32 cellular contexts compared by ENCODE assay signal in genomic region chr3:188071636-188072035, GRCh38.
"Had no signal": no experiment of that assay in that cellular context is flagged by ENCODE, and none has a peak within 500 bp of the region (broad histone marks: within the 10 kb centered on the region; RNA-seq: fewer than 3 reads in every experiment).

No MANE protein-coding gene starts in this region.

- H3K4me2 ChIP-seq: PC-9 had no signal

- H3K4me1 ChIP-seq: ascending aorta had no signal

- H3K4me1 Mint-ChIP-seq: activated CD4-positive, alpha-beta T cell treated with anti-CD3 and anti-CD28 coated beads, Interleukin-2, amount 10 ng/mL, durations not matched to agents 24 days and 14 days; activated naive CD4-positive, alpha-beta T cell treated with anti-CD3 and anti-CD28 coated beads, Interleukin-2, amount 50 U/mL, for 24 hours; activated T-helper 17 cell treated with anti-CD3 and anti-CD28 coated beads, Interleukin-2, amount 50 U/mL, for 72 hours; central memory CD8-positive, alpha-beta T cell had no signal

- H3K9me3 Mint-ChIP-seq: activated CD8-positive, alpha-beta T cell treated with anti-CD3 and anti-CD28 coated beads for 36 hours; activated naive CD4-positive, alpha-beta T cell treated with anti-CD3 and anti-CD28 coated beads, Interleukin-2, amount 50 U/mL, for 24 hours; activated naive CD8-positive, alpha-beta T cell treated with anti-CD3 and anti-CD28 coated beads, Interleukin-2, amount 10 ng/mL, durations not matched to agents 7 days and 5 days; activated T-cell treated with anti-CD3 and anti-CD28 coated beads, Interleukin-2, amount 50 U/mL, for 72 hours; activated T-helper 17 cell treated with anti-CD3 and anti-CD28 coated beads, Interleukin-2, amount 50 U/mL, for 72 hours; central memory CD8-positive, alpha-beta T cell; T-helper 1 cell treated with Interleukin-12 subunit alpha and Interleukin-12 subunit beta and Interleukin-4 antibody, amounts not matched to agents 30 μg/mL and 1 μg/mL, for 36 hours; T-helper 2 cell treated with Interferon-gamma antibody and Interleukin-4, amounts not matched to agents 5 μg/mL and 100 μg/mL, for 36 hours had no signal

- DNase-seq: activated CD4-positive, alpha-beta T cell treated with anti-CD3 and anti-CD28 coated beads, Interleukin-2, amount 10 ng/mL, durations not matched to agents 24 days and 14 days; activated CD4-positive, alpha-beta T cell treated with anti-CD3 and anti-CD28 coated beads, Interleukin-2, amount 50 U/mL, for 4 hours; activated CD8-positive, alpha-beta T cell treated with anti-CD3 and anti-CD28 coated beads for 36 hours; activated gamma-delta T cell; activated naive CD4-positive, alpha-beta T cell treated with Interleukin-2 at 50 U/mL for 16 hours; activated naive CD8-positive, alpha-beta T cell treated with anti-CD3 and anti-CD28 coated beads, Interleukin-2, amount 10 ng/mL, durations not matched to agents 7 days and 5 days; activated T-cell treated with anti-CD3 and anti-CD28 coated beads, Interleukin-2, amount 50 U/mL, for 1 hour; activated T-cell treated with anti-CD3 and anti-CD28 coated beads, Interleukin-2, amount 50 U/mL, for 72 hours; amygdala; Kasumi-1; MM.1S; NCI-H1092 treated with DMSO at 0.1 percent for 48 hours; NCI-H1417; NCI-H146; NCI-H187; NCI-H2029 treated with DMSO at 0.1 percent for 48 hours; NCI-H2107; NCI-H2171; NCI-H510A; NCI-H526; NCI-H748 treated with DMSO at 0.1 percent for 48 hours; PC-9; SIG-M5 had no signal

- H2AFZ ChIP-seq: PC-9 had no signal

- H3K27me3 Mint-ChIP-seq: activated CD8-positive, alpha-beta T cell treated with anti-CD3 and anti-CD28 coated beads for 36 hours; activated naive CD4-positive, alpha-beta T cell treated with anti-CD3 and anti-CD28 coated beads, Interleukin-2, amount 50 U/mL, for 24 hours; activated naive CD8-positive, alpha-beta T cell treated with anti-CD3 and anti-CD28 coated beads, Interleukin-2, amount 10 ng/mL, durations not matched to agents 7 days and 5 days; activated T-helper 17 cell treated with anti-CD3 and anti-CD28 coated beads, Interleukin-2, amount 50 U/mL, for 72 hours; central memory CD8-positive, alpha-beta T cell had no signal

- H3K36me3 Mint-ChIP-seq: activated naive CD4-positive, alpha-beta T cell treated with anti-CD3 and anti-CD28 coated beads, Interleukin-2, amount 50 U/mL, for 24 hours; activated naive CD8-positive, alpha-beta T cell treated with anti-CD3 and anti-CD28 coated beads, Interleukin-2, amount 10 ng/mL, durations not matched to agents 7 days and 5 days had no signal

- H3K9me3 ChIP-seq: ascending aorta had no signal

- ATAC-seq: activated CD8-positive, alpha-beta T cell treated with anti-CD3 and anti-CD28 coated beads for 36 hours; activated T-cell treated with anti-CD3 and anti-CD28 coated beads, Interleukin-2, amount 50 U/mL, for 72 hours; activated T-helper 17 cell treated with anti-CD3 and anti-CD28 coated beads, Interleukin-2, amount 50 U/mL, for 72 hours; Right ventricle myocardium inferior had no signal

- H3K27ac ChIP-seq: ascending aorta, cardiac muscle cell, PC-9, RWPE1 had no signal

- H3K4me3 Mint-ChIP-seq: activated CD4-positive, alpha-beta T cell treated with anti-CD3 and anti-CD28 coated beads, Interleukin-2, amount 10 ng/mL, durations not matched to agents 24 days and 14 days; activated CD8-positive, alpha-beta T cell treated with anti-CD3 and anti-CD28 coated beads for 36 hours; activated naive CD4-positive, alpha-beta T cell treated with anti-CD3 and anti-CD28 coated beads, Interleukin-2, amount 50 U/mL, for 24 hours; activated naive CD8-positive, alpha-beta T cell treated with anti-CD3 and anti-CD28 coated beads, Interleukin-2, amount 10 ng/mL, durations not matched to agents 7 days and 5 days; activated T-cell treated with anti-CD3 and anti-CD28 coated beads, Interleukin-2, amount 50 U/mL, for 72 hours; activated T-helper 17 cell treated with anti-CD3 and anti-CD28 coated beads, Interleukin-2, amount 50 U/mL, for 72 hours; central memory CD8-positive, alpha-beta T cell; T-helper 1 cell treated with Interleukin-12 subunit alpha and Interleukin-12 subunit beta and Interleukin-4 antibody, amounts not matched to agents 30 μg/mL and 1 μg/mL, for 36 hours; T-helper 2 cell treated with Interferon-gamma antibody and Interleukin-4, amounts not matched to agents 5 μg/mL and 100 μg/mL, for 36 hours had no signal

- H3K27me3 ChIP-seq: ascending aorta had no signal

- H3K27ac Mint-ChIP-seq: activated CD4-positive, alpha-beta T cell treated with anti-CD3 and anti-CD28 coated beads, Interleukin-2, amount 10 ng/mL, durations not matched to agents 24 days and 14 days; activated CD8-positive, alpha-beta T cell treated with anti-CD3 and anti-CD28 coated beads for 36 hours; activated naive CD4-positive, alpha-beta T cell treated with anti-CD3 and anti-CD28 coated beads, Interleukin-2, amount 50 U/mL, for 24 hours; activated naive CD8-positive, alpha-beta T cell treated with anti-CD3 and anti-CD28 coated beads, Interleukin-2, amount 10 ng/mL, durations not matched to agents 7 days and 5 days; activated T-cell treated with anti-CD3 and anti-CD28 coated beads, Interleukin-2, amount 50 U/mL, for 72 hours; activated T-helper 17 cell treated with anti-CD3 and anti-CD28 coated beads, Interleukin-2, amount 50 U/mL, for 72 hours; T-helper 1 cell treated with Interleukin-12 subunit alpha and Interleukin-12 subunit beta and Interleukin-4 antibody, amounts not matched to agents 30 μg/mL and 1 μg/mL, for 36 hours; T-helper 2 cell treated with Interferon-gamma antibody and Interleukin-4, amounts not matched to agents 5 μg/mL and 100 μg/mL, for 36 hours had no signal

- H3K4me3 ChIP-seq: ascending aorta, cardiac muscle cell, PC-9 had no signal

- H3K36me3 ChIP-seq: ascending aorta, cardiac muscle cell had no signal
